Comparison of ENCODE assay signal across 8 cellular contexts in genomic region chr11:2930705-2931415, GRCh38. TPM values are rescaled to one million over a fixed set of nuclear protein-coding genes. Genes with fewer than 3 reads are reported as not detected.
A peak's percentile ranks its signal among the peaks of the same experiment; 100 is the strongest.
DNase-seq lines count a peak whose midpoint lies in the region; ATAC-seq and TF ChIP-seq lines count a peak whose summit lies in the region.

No MANE protein-coding gene starts in this region.

- no peak for TF ChIP-seq POLR2A in uterus (IDR thresholded peaks at IDR 0.05)
- TF ChIP-seq POLR2A in GM18505 (IDR thresholded peaks at IDR 0.05; ENCODE audit: borderline replicate concordance, extremely low read depth, insufficient read depth, insufficient read length): no peak

- DNase-seq in AG10803 (ENCODE audit: low read depth): no peak
- peak; percentile 88 for DNase-seq in LoVo (ENCODE audit: low spot score)
- peak; percentile 59 for DNase-seq in activated CD4-positive, CD25-positive, alpha-beta regulatory T cell treated with anti-CD3 and anti-CD28 coated beads, Interleukin-2, amount 50 U/mL, for 72 hours
- DNase-seq in epithelial cell of prostate (ENCODE audit: low read depth, low spot score): no peak
- peak in 1 of 2 donors; percentile 44 for DNase-seq in uterus

- intact Hi-C loops in uterus (cut with DNase I; ENCODE audit: low total_unique reads): no loop called here

- H3K27me3 ChIP-seq in muscle layer of duodenum (ENCODE audit: low read depth, low read length) (no peaks in the 10 kb centered on the region), uterus (no peaks in the 10 kb centered on the region)

- H3K27ac ChIP-seq in epithelial cell of prostate (peak overlapping the region; percentile 99), muscle layer of duodenum (ENCODE audit: low read length) (peak overlapping the region; percentile 86), uterus (peak overlapping the region in 1 of 2 donors; percentile 45)

- H3K4me3 ChIP-seq in AG10803 (ENCODE audit: low read length): peak overlapping the region; percentile 59
- H3K4me3 ChIP-seq in muscle layer of duodenum (ENCODE audit: low read depth in 1 of 2, low read length in 2 of 2): peak overlapping the region; percentile 47 to 52
- H3K4me3 ChIP-seq in uterus: peak overlapping the region; percentile 34 to 38

- H3K36me3 ChIP-seq in muscle layer of duodenum (ENCODE audit: control insufficient read depth in 1 of 2, insufficient read depth in 2 of 2, low read length in 2 of 2): no peaks in the 10 kb centered on the region
- no peaks in the 10 kb centered on the region for H3K36me3 ChIP-seq in uterus

- no peaks in the 10 kb centered on the region for H3K9me3 ChIP-seq in muscle layer of duodenum (ENCODE audit: control insufficient read depth in 1 of 2, low read length in 2 of 2)
- no peaks in the 10 kb centered on the region for H3K9me3 ChIP-seq in uterus

- H3K4me1 ChIP-seq in muscle layer of duodenum (ENCODE audit: control insufficient read depth in 1 of 2, insufficient read depth in 2 of 2, low read length in 2 of 2): peaks cover 0 to 25% of the 10 kb centered on the region in 2 donors
- peaks cover 0 to 18% of the 10 kb centered on the region in 2 donors for H3K4me1 ChIP-seq in uterus

- TF ChIP-seq CTCF in AG10803 (conservative IDR thresholded peaks at IDR 0.05; ENCODE audit: low read length): peak; percentile 41
- peak; percentile 28 to 54 (median 34) for TF ChIP-seq CTCF in uterus (IDR thresholded peaks at IDR 0.05)

- peak; percentile 43 for ATAC-seq in GM19025 (IDR thresholded peaks at IDR 0.05; ENCODE audit: low read depth, unreplicated experiment)
- no peak for ATAC-seq in GM18505 (IDR thresholded peaks at IDR 0.05; ENCODE audit: unreplicated experiment)

RNA-seq across cellular contexts. Expression of gene PHLDA2, which starts 1.6 kb away (rescaled TPM):
- total RNA-seq in uterus: 1 to 10 TPM in 1 of 4 donors, not detected in 3; 5.2 TPM

RNA-seq across cellular contexts. Expression of gene CDKN1C, which starts 45.3 kb away (rescaled TPM):
- 100 to 1,000 TPM in 1 of 4 donors, 10 to 100 TPM in 3; 42.0 to 213 (median 71.7) TPM for total RNA-seq in uterus

Comparison
In these comparisons a context has a peak if more than half of its experiments do, and no peak if none do; other contexts are left out.
1. DNase-seq: peak in LoVo (single experiment) and activated CD4-positive, CD25-positive, alpha-beta regulatory T cell treated with anti-CD3 and anti-CD28 coated beads, Interleukin-2, amount 50 U/mL, for 72 hours (single experiment); none in AG10803 (single experiment) and epithelial cell of prostate (single experiment).
2. Peak in every context shown above with its lines, with median percentiles within 50 percentile points of each other: H3K4me3 ChIP-seq.